ENCODE assay signal across 15 cellular contexts in the genomic region with DNA sequence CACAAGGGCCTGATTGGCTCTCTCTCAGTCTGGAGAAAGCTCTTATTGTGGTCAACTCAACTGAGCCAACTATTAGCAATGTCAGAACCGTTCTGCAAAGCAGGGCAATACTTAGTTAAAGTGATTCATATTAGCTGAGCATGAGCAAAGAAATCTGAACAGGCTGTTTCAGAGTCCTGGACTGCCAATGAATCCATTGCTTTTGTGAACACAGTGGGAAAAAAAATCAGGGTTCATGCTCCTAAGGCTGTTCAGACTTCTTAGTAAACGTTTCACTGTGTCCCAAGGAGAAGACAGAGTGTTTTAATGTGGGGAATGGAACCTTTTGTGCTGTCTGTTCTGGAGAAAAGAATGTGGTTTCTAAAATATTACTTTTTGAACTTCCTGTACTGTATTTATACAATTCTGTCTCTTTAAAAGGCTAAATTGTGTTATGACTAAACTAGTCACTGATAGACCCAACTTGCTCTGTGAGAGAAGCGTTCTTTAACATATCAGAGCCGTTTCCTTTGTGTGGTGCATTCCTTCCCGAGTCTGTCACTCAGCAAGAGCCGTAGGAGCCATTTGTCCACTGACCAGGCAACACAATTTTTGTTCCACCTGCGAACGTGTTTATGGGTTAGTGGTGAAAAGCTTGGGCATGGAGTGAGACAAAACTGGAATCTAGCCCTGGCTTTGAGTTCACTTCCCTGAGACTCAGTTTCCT.
A peak's percentile ranks its signal among the peaks of the same experiment; 100 is the strongest.
DNase-seq lines count a peak whose midpoint lies in the region; ATAC-seq, FAIRE-seq and TF ChIP-seq lines count a peak whose summit lies in the region.
"Had no signal": no experiment of that assay in that cellular context is flagged by ENCODE, and none has a peak within 500 bp of the region (broad histone marks: within the 10 kb centered on the region; RNA-seq: fewer than 3 reads in every experiment).

No MANE protein-coding gene starts in this region.

- RAD21 ChIA-PET in GM12878 (lab: Charles Lee; ENCODE audit: unreplicated experiment) = no interaction called here

- CTCF ChIA-PET in GM12878 (lab: Yijun Ruan, JAX) = no interaction called here

- no peak overlapping the region for H3K27ac ChIP-seq in GM12878 (ENCODE audit: control insufficient read depth, insufficient read depth)
- H3K27ac ChIP-seq: C4-2B had no signal

- intact Hi-C loops in GM12878 (cut with micrococcal nuclease; ENCODE audit: unreplicated experiment) (no loop called here), left cardiac atrium (cut with DNase I) (no loop called here)

- ATAC-seq in GM12878 (no peak), left cardiac atrium (peak; percentile 70 to 91), HG03432 (IDR thresholded peaks at IDR 0.05; ENCODE audit: unreplicated experiment) (no peak), GM19397 (IDR thresholded peaks at IDR 0.05; ENCODE audit: unreplicated experiment) (no peak), HG03025 (IDR thresholded peaks at IDR 0.05; ENCODE audit: low FRiP score, unreplicated experiment) (no peak)
- ATAC-seq: natural killer cell had no signal

- no peak for TF ChIP-seq EP300 in GM12878 (IDR thresholded peaks at IDR 0.05; ENCODE audit: borderline replicate concordance in 1 of 2, control insufficient read depth in 1 of 2, low read depth in 2 of 2, low read length in 2 of 2)

- no peak overlapping the region for H3K9ac ChIP-seq in GM12878 (ENCODE audit: control insufficient read depth, insufficient read depth, low read length)

- no peaks in the 10 kb centered on the region for H3K27me3 ChIP-seq in GM12878 (replicated peaks in 1 of 2; ENCODE audit: control insufficient read depth in 2 of 2, insufficient read depth in 2 of 2, low read length in 1 of 2)
- H3K27me3 ChIP-seq: dorsolateral prefrontal cortex had no signal

- no peaks in the 10 kb centered on the region for H4K20me1 ChIP-seq in GM12878 (ENCODE audit: control insufficient read depth, insufficient read depth)

- H3K4me2 ChIP-seq in GM12878 (ENCODE audit: control insufficient read depth, insufficient read depth) = no peak overlapping the region

- DNase-seq in GM04504 (ENCODE audit: low read depth) = peak; percentile 4
- DNase-seq in GM12878 (ENCODE audit: low read depth, low spot score) = no peak
- no peak for DNase-seq in left cardiac atrium
- peak; percentile 45 for DNase-seq in skeletal muscle cell (ENCODE audit: low read depth)
- no peak for DNase-seq in NCI-H748 treated with DMSO at 0.1 percent for 48 hours (lab: John Stamatoyannopoulos, UW)
- DNase-seq: activated CD4-positive, alpha-beta T cell treated with anti-CD3 and anti-CD28 coated beads for 48 hours; dorsolateral prefrontal cortex; HFFc6; natural killer cell; NCI-H774; stimulated activated CD4-positive, alpha-beta T cell treated with anti-CD3 and anti-CD28 coated beads, Interleukin-2, amount 100 ng/mL, for 24 hours had no signal

- POLR2A ChIA-PET in GM12878 (lab: Charles Lee) = no interaction called here

- H3K36me3 ChIP-seq in GM12878 (ENCODE audit: control insufficient read depth in 2 of 2, insufficient read depth in 2 of 2, low read length in 1 of 2) = no peaks in the 10 kb centered on the region

- BruUV-seq in GM12878 (replicated peaks; lab: Mats Ljungman, UMichigan) = no TSS peak

- TF ChIP-seq RAD21 in GM12878 (IDR thresholded peaks at IDR 0.05; ENCODE audit: insufficient read depth, low read depth, low read length) = no peak

- no peak for FAIRE-seq in GM12878 (lab: Jason Lieb, UNC)

- no peak for TF ChIP-seq POLR2A in GM12878 (IDR thresholded peaks at IDR 0.05; ENCODE audit: low read depth, low read length)

- H3K4me3 ChIP-seq in GM12878 (no peak overlapping the region), skeletal muscle cell (ENCODE audit: low read depth, low read length) (no peak overlapping the region)
- H3K4me3 ChIP-seq: dorsolateral prefrontal cortex had no signal

- H3K4me1 ChIP-seq in GM12878 (ENCODE audit: control insufficient read depth, insufficient read depth, low read length) = no peaks in the 10 kb centered on the region

- in situ Hi-C loops in GM12878 (cut with MboI) = no loop called here

- H3K79me2 ChIP-seq in GM12878 (ENCODE audit: control insufficient read depth, insufficient read depth, low read length) = no peaks in the 10 kb centered on the region

- no peak for TF ChIP-seq CTCF in GM12878 (IDR thresholded peaks at IDR 0.05 in 2 of 3, conservative IDR thresholded peaks at IDR 0.05 in 1 of 3; ENCODE audit: control insufficient read depth in 2 of 3, extremely low read depth in 1 of 3, insufficient read depth in 1 of 3, low read depth in 3 of 3, low read length in 3 of 3)

- H3K9me3 ChIP-seq in GM12878 (replicated peaks; ENCODE audit: control insufficient read depth, insufficient read depth, low read length) = no peaks in the 10 kb centered on the region

- no peak overlapping the region for H2AFZ ChIP-seq in GM12878 (ENCODE audit: control insufficient read depth, low read depth, low read length)

- 10% methylated on average over 8 of the region's 8 CpGs for WGBS in GM12878 (ENCODE audit: insufficient coverage, insufficient replicate concordance, low lambda C conversion rate, missing lambda C conversion rate)

- SMC1A ChIA-PET in GM12878 (lab: Charles Lee; ENCODE audit: uncharacterized antibody, unreplicated experiment) = no interaction called here

TF ChIP-seq in GM12878, 131 proteins besides CTCF, POLR2A, EP300 and RAD21:
- TF ChIP-seq, protein P1, sequence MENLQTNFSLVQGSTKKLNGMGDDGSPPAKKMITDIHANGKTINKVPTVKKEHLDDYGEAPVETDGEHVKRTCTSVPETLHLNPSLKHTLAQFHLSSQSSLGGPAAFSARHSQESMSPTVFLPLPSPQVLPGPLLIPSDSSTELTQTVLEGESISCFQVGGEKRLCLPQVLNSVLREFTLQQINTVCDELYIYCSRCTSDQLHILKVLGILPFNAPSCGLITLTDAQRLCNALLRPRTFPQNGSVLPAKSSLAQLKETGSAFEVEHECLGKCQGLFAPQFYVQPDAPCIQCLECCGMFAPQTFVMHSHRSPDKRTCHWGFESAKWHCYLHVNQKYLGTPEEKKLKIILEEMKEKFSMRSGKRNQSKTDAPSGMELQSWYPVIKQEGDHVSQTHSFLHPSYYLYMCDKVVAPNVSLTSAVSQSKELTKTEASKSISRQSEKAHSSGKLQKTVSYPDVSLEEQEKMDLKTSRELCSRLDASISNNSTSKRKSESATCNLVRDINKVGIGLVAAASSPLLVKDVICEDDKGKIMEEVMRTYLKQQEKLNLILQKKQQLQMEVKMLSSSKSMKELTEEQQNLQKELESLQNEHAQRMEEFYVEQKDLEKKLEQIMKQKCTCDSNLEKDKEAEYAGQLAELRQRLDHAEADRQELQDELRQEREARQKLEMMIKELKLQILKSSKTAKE (IDR thresholded peaks at IDR 0.05; ENCODE audit: low read depth, poor library complexity, severe bottlenecking) = no peak
- TF ChIP-seq RUNX3 (IDR thresholded peaks at IDR 0.05; ENCODE audit: low read length) (no peak), E2F8 (IDR thresholded peaks at IDR 0.05; ENCODE audit: low read depth, partially characterized antibody) (no peak), BCL3 (IDR thresholded peaks at IDR 0.05; ENCODE audit: borderline replicate concordance, insufficient read depth, low read depth, low read length, poor library complexity, severe bottlenecking) (peak; percentile 24)
- TF ChIP-seq, protein P2, sequence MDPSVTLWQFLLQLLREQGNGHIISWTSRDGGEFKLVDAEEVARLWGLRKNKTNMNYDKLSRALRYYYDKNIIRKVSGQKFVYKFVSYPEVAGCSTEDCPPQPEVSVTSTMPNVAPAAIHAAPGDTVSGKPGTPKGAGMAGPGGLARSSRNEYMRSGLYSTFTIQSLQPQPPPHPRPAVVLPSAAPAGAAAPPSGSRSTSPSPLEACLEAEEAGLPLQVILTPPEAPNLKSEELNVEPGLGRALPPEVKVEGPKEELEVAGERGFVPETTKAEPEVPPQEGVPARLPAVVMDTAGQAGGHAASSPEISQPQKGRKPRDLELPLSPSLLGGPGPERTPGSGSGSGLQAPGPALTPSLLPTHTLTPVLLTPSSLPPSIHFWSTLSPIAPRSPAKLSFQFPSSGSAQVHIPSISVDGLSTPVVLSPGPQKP (IDR thresholded peaks at IDR 0.05; ENCODE audit: low read depth, low read length) = no peak
TF ChIP-seq in GM12878: peak in this region for 1.

Comparison
In these comparisons a context has a peak if more than half of its experiments do, and no peak if none do; other contexts are left out.
1. DNase-seq: peak in GM04504 (single experiment) and skeletal muscle cell (single experiment); none in GM12878 (single experiment), left cardiac atrium (single experiment) and NCI-H748 treated with DMSO at 0.1 percent for 48 hours (single experiment).
2. ATAC-seq: peak in left cardiac atrium (2 of 2); none in GM12878 (single experiment), HG03432 (single experiment), GM19397 (single experiment) and HG03025 (single experiment).